In genomic region chr7:100483728-100484635, GRCh38 we compare ENCODE assay signal across 9 cellular contexts. TPM values are rescaled to one million over a fixed set of nuclear protein-coding genes. Genes with fewer than 3 reads are reported as not detected.
DNase-seq lines count a peak whose midpoint lies in the region; ATAC-seq, FAIRE-seq and TF ChIP-seq lines count a peak whose summit lies in the region.
"Had no signal": no experiment of that assay in that cellular context is flagged by ENCODE, and none has a peak within 500 bp of the region (broad histone marks: within the 10 kb centered on the region; RNA-seq: fewer than 3 reads in every experiment).

NYAP1 (plus strand) TSS chr7:100483927; CDS start chr7:100485312, 1,385 bp downstream.

- intact Hi-C loops in K562 (cut with micrococcal nuclease) (loop anchor here (1.0 kb wide), 3 partner anchors 15 to 84 kb away; no protein-coding TSS in a partner anchor), sciatic nerve (cut with DNase I) (no loop called here)

- H3K36me3 ChIP-seq in SK-N-SH (replicated peaks in 1 of 2; ENCODE audit: control insufficient read depth in 1 of 2, insufficient read depth in 2 of 2, low read length in 1 of 2) (peaks cover 0 to 6% of the 10 kb centered on the region in 2 experiments), K562 (ENCODE audit: control insufficient read depth, insufficient read depth, low read length) (no peaks in the 10 kb centered on the region), iPS DF 6.9 (ENCODE audit: control insufficient read depth, insufficient read depth, low read length) (peaks cover 3% of the 10 kb centered on the region; the same call in 1 of the 2 replicates)

- in situ Hi-C loops in K562 (cut with MboI), result no loop called here

- peaks cover 6% of the 10 kb centered on the region for H3F3A ChIP-seq in SK-N-SH (replicated peaks; ENCODE audit: insufficient read depth)

- H3K4me1 ChIP-seq in SK-N-SH (ENCODE audit: control insufficient read depth in 1 of 2, insufficient read depth in 2 of 2, low read depth in 1 of 2, low read length in 1 of 2) (peaks cover 4 to 28% of the 10 kb centered on the region in 2 experiments; a peak in 2 of 4 replicates), K562 (replicated peaks in 1 of 2; ENCODE audit: control insufficient read depth in 2 of 2, insufficient read depth in 2 of 2, low read length in 2 of 2) (peaks cover 8 to 72% of the 10 kb centered on the region in 2 experiments; a peak in 4 of 5 replicates), iPS DF 6.9 (ENCODE audit: control insufficient read depth, insufficient read depth, low read length) (peaks cover 5% of the 10 kb centered on the region)

- 16% methylated on average over 38 of the region's 44 CpGs for WGBS in SK-N-SH (ENCODE audit: low lambda C conversion rate)
- 72% methylated on average over 9 of the region's 44 CpGs for WGBS in K562 (ENCODE audit: insufficient coverage, low coverage, missing lambda C conversion rate)
- WGBS in iPS DF 6.9 (ENCODE audit: insufficient coverage, insufficient read length), result no CpG with 5 or more reads among the region's 44 CpGs

- H3K9me3 ChIP-seq in SK-N-SH (no peaks in the 10 kb centered on the region), K562 (replicated peaks; ENCODE audit: control insufficient read depth, insufficient read depth, low read depth, low read length) (no peaks in the 10 kb centered on the region), iPS DF 6.9 (ENCODE audit: control insufficient read depth, insufficient read depth, low read length) (no peaks in the 10 kb centered on the region)

- H4K20me1 ChIP-seq in SK-N-SH (ENCODE audit: insufficient read depth) (no peaks in the 10 kb centered on the region), K562 (replicated peaks; ENCODE audit: control insufficient read depth, insufficient read depth, low read length) (no peaks in the 10 kb centered on the region)

- H3K79me2 ChIP-seq in SK-N-SH (ENCODE audit: insufficient read depth) (peaks cover 5% of the 10 kb centered on the region; the same call in 1 of the 2 replicates), K562 (ENCODE audit: control insufficient read depth, insufficient read depth, low read length) (peaks cover 2% of the 10 kb centered on the region)

- POLR2A ChIA-PET in SK-N-SH (lab: Yijun Ruan, JAX) (interaction anchor here (0.6 to 1.0 kb wide), 2 partner anchors 22 to 71 kb away, joined by 3 to 4 read pairs; no protein-coding TSS in a partner anchor), K562 (lab: Yijun Ruan, JAX) (interaction anchor here (0.5 to 1.6 kb wide), 5 partner anchors 9 to 403 kb away, joined by 3 to 5 read pairs (median 3); no protein-coding TSS in a partner anchor)

- H3K4me2 ChIP-seq in SK-N-SH (peak within 1 kb of the TSS; percentile 93), K562 (ENCODE audit: insufficient read depth, low read length) (peak within 1 kb of the TSS; percentile 87)

- no peaks in the 10 kb centered on the region for H3K27me3 ChIP-seq in SK-N-SH (ENCODE audit: insufficient read depth)
- H3K27me3 ChIP-seq in K562 (ENCODE audit: control insufficient read depth in 2 of 2, insufficient read depth in 2 of 2, low read length in 2 of 2), result no peaks in the 10 kb centered on the region
- no peaks in the 10 kb centered on the region for H3K27me3 ChIP-seq in iPS DF 6.9 (ENCODE audit: control insufficient read depth, insufficient read depth, low read length)

- TF ChIP-seq EP300 in SK-N-SH (IDR thresholded peaks at IDR 0.05; ENCODE audit: borderline replicate concordance in 1 of 2, low read depth in 1 of 2, low read length in 1 of 2) (no peak), K562 (IDR thresholded peaks at IDR 0.05; ENCODE audit: low read length) (no peak)

- H3K9ac ChIP-seq in SK-N-SH (peak within 1 kb of the TSS; percentile 73), K562 (ENCODE audit: insufficient read depth in 1 of 2, low read depth in 2 of 2, low read length in 2 of 2) (peak within 1 kb of the TSS; percentile 58 to 94; a peak in 3 of 4 replicates)

- TF ChIP-seq CTCF in SK-N-SH (IDR thresholded peaks at IDR 0.05) (no peak), K562 (IDR thresholded peaks at IDR 0.05 in 2 of 3, conservative IDR thresholded peaks at IDR 0.05 in 1 of 3; ENCODE audit: insufficient read depth in 2 of 3, low read depth in 1 of 3, low read length in 3 of 3) (no peak)

- ATAC-seq in HG03520 (IDR thresholded peaks at IDR 0.05; ENCODE audit: unreplicated experiment) (peak; percentile 6), K562 (peak; percentile 70), sciatic nerve (peak; percentile 76)

- H3K9me1 ChIP-seq in K562 (ENCODE audit: control insufficient read depth, insufficient read depth, low read length), result no peaks in the 10 kb centered on the region

- CTCF ChIA-PET in SK-N-SH (lab: Yijun Ruan, JAX) (interaction anchor here (0.6 to 11.1 kb wide), 28 partner anchors 10 to 209 kb away, joined by 3 to 152 read pairs (median 12); partner anchors contain the start of genes AGFG2, GIGYF1, MEPCE and SPACDR), K562 (lab: Yijun Ruan, JAX; ENCODE audit: low intra/inter-chr PET ratio) (interaction anchor here (1.3 to 3.3 kb wide), 7 partner anchors 14 to 351 kb away, joined by 3 to 30 read pairs (median 5); no protein-coding TSS in a partner anchor)

- no TSS peak for BruUV-seq in K562 (replicated peaks; lab: Mats Ljungman, UMichigan)

- no peak for FAIRE-seq in K562 (lab: Jason Lieb, UNC)

- H2AFZ ChIP-seq in SK-N-SH (ENCODE audit: low read depth) (peak within 1 kb of the TSS; percentile 93), K562 (ENCODE audit: low read depth, low read length) (peak within 1 kb of the TSS; percentile 96)

- peak within 1 kb of the TSS; percentile 51 to 76 for H3K4me3 ChIP-seq in SK-N-SH (ENCODE audit: low read depth in 2 of 2, low read length in 1 of 2)
- peak within 1 kb of the TSS; percentile 64 for H3K4me3 ChIP-seq in K562
- H3K4me3 ChIP-seq in iPS DF 6.9 (ENCODE audit: low read length), result peak within 1 kb of the TSS; percentile 83

- no peak for TF ChIP-seq POLR2A in K562 (conservative IDR thresholded peaks at IDR 0.05)

- H3K27ac ChIP-seq in SK-N-SH (ENCODE audit: low read depth in 2 of 2, low read length in 1 of 2) (peak within 1 kb of the TSS; percentile 9 to 62; a peak in 1 of 4 replicates), K562 (ENCODE audit: extremely low read depth, low read depth, low read length) (peak within 1 kb of the TSS; percentile 27; the same call in 1 of the 3 replicates), iPS DF 6.9 (ENCODE audit: low read length) (no peak within 1 kb of the TSS)
- H3K27ac ChIP-seq: C4-2B had no signal

- TF ChIP-seq RAD21 in SK-N-SH (IDR thresholded peaks at IDR 0.05; ENCODE audit: low read length) (no peak), K562 (CRISPR knock-in tag; conservative IDR thresholded peaks at IDR 0.05 in 1 of 2, IDR thresholded peaks at IDR 0.05 in 1 of 2) (no peak)

- DNase-seq in DMS79 treated with DMSO at 0.1 percent for 48 hours (lab: John Stamatoyannopoulos, UW), result peak; percentile 55
- no peak for DNase-seq in DMS79 (lab: John Stamatoyannopoulos, UW)
- peak; percentile 97 for DNase-seq in SK-N-SH
- DNase-seq in K562 (ENCODE audit: extremely low read depth in 1 of 4, low spot score in 3 of 4), result peak; percentile 83 to 95 (median 92)
- DNase-seq in iPS DF 6.9 (ENCODE audit: low read depth, low spot score), result no peak
- DNase-seq in sciatic nerve (ENCODE audit: low spot score), result peak; percentile 84
- DNase-seq in NCI-H2107 (lab: John Stamatoyannopoulos, UW), result no peak

- H3K9me2 ChIP-seq in SK-N-SH, result no peaks in the 10 kb centered on the region

TF ChIP-seq in SK-N-SH, 30 proteins besides CTCF, POLR2A, EP300 and RAD21:
- 0 out of 2 replicates have a peak, but pooled peaks have one; percentile 21 for TF ChIP-seq TAF1 (IDR thresholded peaks at IDR 0.05; ENCODE audit: borderline replicate concordance, low read depth, low read length)
- TF ChIP-seq SIN3A (IDR thresholded peaks at IDR 0.05; ENCODE audit: borderline replicate concordance, low read depth, low read length), result no peak
- TF ChIP-seq FOXM1 (IDR thresholded peaks at IDR 0.05; ENCODE audit: low read depth), result no peak
- no peak for TF ChIP-seq TEAD4 (IDR thresholded peaks at IDR 0.05; ENCODE audit: borderline replicate concordance, insufficient read depth)

TF ChIP-seq in K562, 482 proteins besides CTCF, POLR2A, EP300 and RAD21 (continues in another document):
- TF ChIP-seq HDGF (IDR thresholded peaks at IDR 0.05), result 0 out of 2 replicates have a peak, but pooled peaks have one; percentile 27
- TF ChIP-seq, protein P1, sequence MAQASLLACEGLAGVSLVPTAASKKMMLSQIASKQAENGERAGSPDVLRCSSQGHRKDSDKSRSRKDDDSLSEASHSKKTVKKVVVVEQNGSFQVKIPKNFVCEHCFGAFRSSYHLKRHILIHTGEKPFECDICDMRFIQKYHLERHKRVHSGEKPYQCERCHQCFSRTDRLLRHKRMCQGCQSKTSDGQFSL (CRISPR knock-in tag; IDR thresholded peaks at IDR 0.05), result peak; percentile 84
- TF ChIP-seq, protein P1 (tag; IDR thresholded peaks at IDR 0.05), result peak in 1 of 2 experiments; percentile 81; a peak in 2 of 4 replicates

RNA-seq across cellular contexts. Expression of gene NYAP1, which starts in this region (rescaled TPM):
- polyA plus RNA-seq in SK-N-SH (2012; rRNA removed) (3.9 and 6.0 TPM in 2 replicates), K562 (2011; rRNA removed) (0.09 and 0.13 TPM in 2 replicates), K562 (2014; fragmentation: Illumina TruSeq; extraction: Trizol) (0.13 and 0.17 TPM in 2 replicates), K562 (2014; fragmentation: Nextera tagmentation; extraction: Ambion mirVana) (not detected), K562 (2014; rRNA removed) (0.88 and 1.0 TPM in 2 replicates)
- 3.0 and 4.2 TPM in 2 replicates for polyA plus RNA-seq in SK-N-SH (2012; cell fraction: cytosol; rRNA removed)
- 7.3 and 13.1 TPM in 2 replicates for polyA plus RNA-seq in SK-N-SH (2012; cell fraction: nucleus; rRNA removed)
- total RNA-seq in K562 (2011; cell fraction: chromatin; rRNA removed; ENCODE audit: low replicate concordance), result 0.53 and 1.0 TPM in 2 replicates
- 0.67 and 0.79 TPM in 2 replicates for total RNA-seq in K562 (2011; cell fraction: nucleolus; rRNA removed)
- 0.23 and 0.59 TPM in 2 replicates for total RNA-seq in K562 (2011; cell fraction: nucleoplasm; rRNA removed)
- total RNA-seq in K562 (2014; rRNA removed) (0.32 and 0.98 TPM in 2 replicates), K562 (2014; rRNA removed; fragmentation: Illumina TruSeq; extraction: Trizol) (0.11 and 0.13 TPM in 2 replicates), K562 (2015; rRNA removed; fragmentation: Illumina TruSeq; extraction: Trizol) (0.15 and 0.22 TPM in 2 replicates), K562 (2021) (0.82 and 0.87 TPM in 2 replicates), sciatic nerve (9.1 TPM)
- polyA plus RNA-seq in K562 (2011; cell fraction: cytosol; rRNA removed), result 0.15 and 1.4 TPM in 2 replicates
- 0.34 and 1.7 TPM in 2 replicates for polyA plus RNA-seq in K562 (2011; cell fraction: nucleus; rRNA removed)
- polyA plus RNA-seq in K562 (2012), result 0.35 and 0.65 TPM in 2 replicates
- polyA minus RNA-seq in K562 (2011; rRNA and poly(A)+ RNA removed), result 0.11 TPM in 1 of 2 replicates, not detected in the other
- polyA minus RNA-seq in K562 (2011; cell fraction: cytosol; rRNA and poly(A)+ RNA removed), result not detected in 2 replicates
- 0.22 and 0.40 TPM in 2 replicates for polyA minus RNA-seq in K562 (2011; cell fraction: nucleus; rRNA and poly(A)+ RNA removed)

Comparison
In these comparisons a context has a peak if more than half of its experiments do, and no peak if none do; other contexts are left out.
1. DNase-seq: peak in DMS79 treated with DMSO at 0.1 percent for 48 hours (single experiment), SK-N-SH (single experiment), K562 (4 of 4) and sciatic nerve (single experiment); none in DMS79 (single experiment), iPS DF 6.9 (single experiment) and NCI-H2107 (single experiment).
2. ATAC-seq: peak in every context shown above with its lines; median percentile 76 in sciatic nerve; 70 in K562; 6 in HG03520.
3. Peak in every context shown above with its lines, with median percentiles within 50 percentile points of each other: H3K4me3 ChIP-seq.